In genomic region chr2:61736982-61737381, GRCh38 we compare ENCODE assay signal across 25 cellular contexts.
"Had no signal": no experiment of that assay in that cellular context is flagged by ENCODE, and none has a peak within 500 bp of the region (broad histone marks: within the 10 kb centered on the region; RNA-seq: fewer than 3 reads in every experiment).

No MANE protein-coding gene starts in this region.

- H3K27ac ChIP-seq: neural progenitor cell, ovary, parathyroid adenoma, psoas muscle, right lobe of liver, sigmoid colon, stomach, thoracic aorta, thyroid gland, tibial nerve, upper lobe of left lung, vagina had no signal

- H3K27me3 ChIP-seq: neural progenitor cell, ovary, right lobe of liver, sigmoid colon, stomach, thyroid gland, tibial nerve, upper lobe of left lung, vagina had no signal

- H3K4me1 ChIP-seq: neural progenitor cell, parathyroid adenoma, psoas muscle, right lobe of liver, sigmoid colon, stomach, thyroid gland, tibial nerve, upper lobe of left lung, vagina had no signal

- ATAC-seq: natural killer cell; psoas muscle; right cardiac atrium; right lobe of liver; stimulated activated effector memory CD8-positive, alpha-beta T cell treated with anti-CD3 and anti-CD28 coated beads, Interleukin-12 subunit alpha, Interleukin-12 subunit beta, amount 100 ng/mL, for 72 hours; stimulated activated naive B cell treated with anti-CD40 and anti-IgM and Interleukin-4, amounts not matched to agents 10 μg/mL and 1 μg/mL and 100 μg/mL, for 72 hours had no signal

- DNase-seq: natural killer cell; occipital lobe; ovary; posterior cingulate gyrus; psoas muscle; right cardiac atrium; right lobe of liver; sigmoid colon; small intestine; stimulated activated CD4-positive, alpha-beta T cell treated with anti-CD3 and anti-CD28 coated beads, Interleukin-15, amount 100 ng/mL, for 24 hours; stimulated activated CD4-positive, alpha-beta T cell treated with anti-CD3 and anti-CD28 coated beads, Interleukin-2, amount 100 ng/mL, for 24 hours; stimulated activated CD4-positive, alpha-beta T cell treated with anti-CD3 and anti-CD28 coated beads, Interleukin-2, amount 100 ng/mL, for 48 hours; stimulated activated CD4-positive, alpha-beta T cell treated with anti-CD3 and anti-CD28 coated beads, Interleukin-4, amount 100 ng/mL, for 24 hours; stimulated activated naive B cell treated with anti-CD40 and anti-IgM and Interleukin-4, amounts not matched to agents 10 μg/mL and 1 μg/mL and 100 μg/mL, for 72 hours; stimulated activated naive CD4-positive, alpha-beta T cell treated with Interleukin-2 at 50 U/mL for 16 hours; stomach; thyroid gland; trophoblast cell; upper lobe of left lung had no signal
